Comparison of ENCODE assay signal across 20 cellular contexts in the genomic region with DNA sequence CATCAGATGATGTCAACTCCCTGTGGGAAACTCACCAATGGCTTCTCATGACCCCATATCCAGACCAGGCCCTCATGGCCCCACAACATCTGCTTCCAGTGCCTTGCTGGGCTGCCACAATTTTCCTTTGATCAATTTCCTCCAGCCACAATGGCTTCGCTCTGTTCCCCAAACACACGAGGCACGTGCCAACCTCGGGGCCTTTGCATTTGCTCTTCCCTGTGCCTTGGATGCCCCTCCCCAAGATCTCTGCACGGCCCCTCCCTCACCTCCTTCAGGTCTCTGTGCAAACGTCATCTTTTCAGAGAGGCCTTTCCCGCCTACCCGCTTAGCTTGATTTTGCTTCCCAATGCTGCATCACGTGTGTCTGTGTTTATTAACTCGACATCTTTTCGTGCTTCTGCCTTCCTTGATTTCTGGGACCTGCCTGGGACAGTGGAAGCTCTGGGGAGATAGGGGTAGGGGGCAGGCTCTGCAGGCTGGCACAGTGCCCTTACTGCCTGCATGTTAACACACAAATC. TPM values are rescaled to one million over a fixed set of nuclear protein-coding genes. Genes with fewer than 3 reads are reported as not detected.
DNase-seq lines count a peak whose midpoint lies in the region; ATAC-seq and TF ChIP-seq lines count a peak whose summit lies in the region.
"Had no signal": no experiment of that assay in that cellular context is flagged by ENCODE, and none has a peak within 500 bp of the region (broad histone marks: within the 10 kb centered on the region; RNA-seq: fewer than 3 reads in every experiment).

No MANE protein-coding gene starts in this region.

- H3K9me3 ChIP-seq in lower lobe of right lung (no peaks in the 10 kb centered on the region), upper lobe of left lung (no peaks in the 10 kb centered on the region)
- H3K9me3 ChIP-seq: heart right ventricle had no signal

- H3K27ac ChIP-seq in caudate nucleus (ENCODE audit: low read depth, low read length): peak overlapping the region; percentile 63
- peak overlapping the region; percentile 18 for H3K27ac ChIP-seq in lower lobe of right lung
- H3K27ac ChIP-seq in upper lobe of left lung: peak overlapping the region; percentile 28 to 98 (median 86)

- DNase-seq in natural killer cell treated with Interleukin-12 subunit alpha and Interleukin-12 subunit beta and Interleukin-15 and Interleukin-18, amount 100 ng/mL, for 72 hours (ENCODE audit: low spot score): no peak
- DNase-seq in natural killer cell (no peak), caudate nucleus (lab: John Stamatoyannopoulos, UW) (peak in 26 of 61 donors; percentile 9 to 64 (median 34)), lower lobe of right lung (no peak), upper lobe of left lung (no peak), SHP77 treated with DMSO at 0.1 percent for 48 hours (lab: John Stamatoyannopoulos, UW) (no peak), left colon (no peak)
- DNase-seq in activated T-helper 2 cell treated with anti-CD3 and anti-CD28 coated beads, Interferon-gamma antibody, Interleukin-2, Interleukin-4, amounts not matched to agents 10 μg/mL and 5 μg/mL and 100 μg/mL, durations not matched to agents 14 hours and 24 hours and 36 hours (ENCODE audit: low spot score): no peak
- DNase-seq: activated CD4-positive, alpha-beta T cell treated with anti-CD3 and anti-CD28 coated beads, Interleukin-2, amount 50 U/mL, for 4 hours; activated T-cell treated with anti-CD3 and anti-CD28 coated beads, Interleukin-2, amount 50 U/mL, for 24 hours; CD8-positive, alpha-beta memory T cell; GOT3; heart right ventricle; mesenchymal stem cell; MM.1S; naive thymus-derived CD8-positive, alpha-beta T cell; NCI-H345; RPMI8226; stimulated activated CD4-positive, alpha-beta T cell treated with anti-CD3 and anti-CD28 coated beads, Interleukin-15, amount 100 ng/mL, for 24 hours; stimulated activated naive B cell treated with anti-CD40 and anti-IgM and Interleukin-4, amounts not matched to agents 10 μg/mL and 1 μg/mL and 100 μg/mL, for 72 hours had no signal

- no peak for TF ChIP-seq EP300 in upper lobe of left lung (IDR thresholded peaks at IDR 0.05)

- no peak for TF ChIP-seq CTCF in natural killer cell (IDR thresholded peaks at IDR 0.05)
- TF ChIP-seq CTCF in lower lobe of right lung (IDR thresholded peaks at IDR 0.05): no peak
- no peak for TF ChIP-seq CTCF in upper lobe of left lung (IDR thresholded peaks at IDR 0.05)

- H3K4me3 Mint-ChIP-seq in natural killer cell treated with Interleukin-12 subunit alpha and Interleukin-12 subunit beta and Interleukin-15 and Interleukin-18, amount 100 ng/mL, for 72 hours: no peak overlapping the region
- no peak overlapping the region for H3K4me3 Mint-ChIP-seq in natural killer cell
- no peak overlapping the region for H3K4me3 Mint-ChIP-seq in activated T-helper 2 cell treated with anti-CD3 and anti-CD28 coated beads, Interferon-gamma antibody, Interleukin-2, Interleukin-4, amounts not matched to agents 10 μg/mL and 5 μg/mL and 100 μg/mL, durations not matched to agents 14 hours and 24 hours and 36 hours (ENCODE audit: low read depth)
- H3K4me3 Mint-ChIP-seq: activated T-cell treated with anti-CD3 and anti-CD28 coated beads, Interleukin-2, amount 50 U/mL, for 24 hours; CD8-positive, alpha-beta memory T cell; stimulated activated naive B cell treated with anti-CD40 and anti-IgM and Interleukin-4, amounts not matched to agents 10 μg/mL and 1 μg/mL and 100 μg/mL, for 72 hours had no signal

- H3K4me1 Mint-ChIP-seq in natural killer cell treated with Interleukin-12 subunit alpha and Interleukin-12 subunit beta and Interleukin-15 and Interleukin-18, amount 100 ng/mL, for 72 hours (ENCODE audit: low read depth in 2 of 2): peaks cover 12 to 37% of the 10 kb centered on the region in 2 donors
- peaks cover 37 to 43% of the 10 kb centered on the region in 2 donors for H3K4me1 Mint-ChIP-seq in natural killer cell
- H3K4me1 Mint-ChIP-seq in activated T-helper 2 cell treated with anti-CD3 and anti-CD28 coated beads, Interferon-gamma antibody, Interleukin-2, Interleukin-4, amounts not matched to agents 10 μg/mL and 5 μg/mL and 100 μg/mL, durations not matched to agents 14 hours and 24 hours and 36 hours (ENCODE audit: low read depth): peaks cover 14% of the 10 kb centered on the region

- no peak for TF ChIP-seq POLR2A in upper lobe of left lung (IDR thresholded peaks at IDR 0.05)

- WGBS in upper lobe of left lung, 2 donors: 78 to 89% methylated on average over 11 of the region's 11 CpGs

- no peak overlapping the region for H3K4me3 ChIP-seq in lower lobe of right lung
- H3K4me3 ChIP-seq in upper lobe of left lung: no peak overlapping the region
- H3K4me3 ChIP-seq: heart right ventricle had no signal

- peak overlapping the region; percentile 3 to 27 for H3K27ac Mint-ChIP-seq in natural killer cell treated with Interleukin-12 subunit alpha and Interleukin-12 subunit beta and Interleukin-15 and Interleukin-18, amount 100 ng/mL, for 72 hours
- peak overlapping the region in 1 of 2 donors; percentile 30 for H3K27ac Mint-ChIP-seq in natural killer cell
- H3K27ac Mint-ChIP-seq in activated T-helper 2 cell treated with anti-CD3 and anti-CD28 coated beads, Interferon-gamma antibody, Interleukin-2, Interleukin-4, amounts not matched to agents 10 μg/mL and 5 μg/mL and 100 μg/mL, durations not matched to agents 14 hours and 24 hours and 36 hours: no peak overlapping the region
- H3K27ac Mint-ChIP-seq: activated T-cell treated with anti-CD3 and anti-CD28 coated beads, Interleukin-2, amount 50 U/mL, for 24 hours; stimulated activated naive B cell treated with anti-CD40 and anti-IgM and Interleukin-4, amounts not matched to agents 10 μg/mL and 1 μg/mL and 100 μg/mL, for 72 hours had no signal

- intact Hi-C loops in natural killer cell (cut with micrococcal nuclease) (no loop called here), lower lobe of right lung (cut with DNase I) (no loop called here), left colon (cut with DNase I, micrococcal nuclease) (no loop called here)
- intact Hi-C loops in activated T-helper 2 cell treated with anti-CD3 and anti-CD28 coated beads, Interferon-gamma antibody, Interleukin-2, Interleukin-4, amounts not matched to agents 10 μg/mL and 5 μg/mL and 100 μg/mL, durations not matched to agents 14 hours and 24 hours and 36 hours (cut with micrococcal nuclease): no loop called here

- H3K4me1 ChIP-seq in lower lobe of right lung (peaks cover 65% of the 10 kb centered on the region), upper lobe of left lung (peaks cover 55 to 84% (median 68%) of the 10 kb centered on the region in 4 donors)

- peaks cover 4% of the 10 kb centered on the region for H3K36me3 Mint-ChIP-seq in natural killer cell treated with Interleukin-12 subunit alpha and Interleukin-12 subunit beta and Interleukin-15 and Interleukin-18, amount 100 ng/mL, for 72 hours
- H3K36me3 Mint-ChIP-seq in natural killer cell: no peaks in the 10 kb centered on the region
- peaks cover 43% of the 10 kb centered on the region for H3K36me3 Mint-ChIP-seq in activated T-helper 2 cell treated with anti-CD3 and anti-CD28 coated beads, Interferon-gamma antibody, Interleukin-2, Interleukin-4, amounts not matched to agents 10 μg/mL and 5 μg/mL and 100 μg/mL, durations not matched to agents 14 hours and 24 hours and 36 hours (ENCODE audit: low read depth)

- no peaks in the 10 kb centered on the region for H3K27me3 Mint-ChIP-seq in natural killer cell treated with Interleukin-12 subunit alpha and Interleukin-12 subunit beta and Interleukin-15 and Interleukin-18, amount 100 ng/mL, for 72 hours
- no peaks in the 10 kb centered on the region for H3K27me3 Mint-ChIP-seq in natural killer cell (ENCODE audit: low read depth in 2 of 2)
- H3K27me3 Mint-ChIP-seq in activated T-helper 2 cell treated with anti-CD3 and anti-CD28 coated beads, Interferon-gamma antibody, Interleukin-2, Interleukin-4, amounts not matched to agents 10 μg/mL and 5 μg/mL and 100 μg/mL, durations not matched to agents 14 hours and 24 hours and 36 hours (ENCODE audit: low read depth): no peaks in the 10 kb centered on the region
- H3K27me3 Mint-ChIP-seq: activated T-cell treated with anti-CD3 and anti-CD28 coated beads, Interleukin-2, amount 50 U/mL, for 24 hours; naive thymus-derived CD8-positive, alpha-beta T cell; stimulated activated naive B cell treated with anti-CD40 and anti-IgM and Interleukin-4, amounts not matched to agents 10 μg/mL and 1 μg/mL and 100 μg/mL, for 72 hours had no signal

- no peak for ATAC-seq in natural killer cell treated with Interleukin-12 subunit alpha and Interleukin-12 subunit beta and Interleukin-15 and Interleukin-18, amount 100 ng/mL, for 72 hours
- ATAC-seq in natural killer cell: no peak
- ATAC-seq in lower lobe of right lung: no peak
- no peak for ATAC-seq in upper lobe of left lung (ENCODE audit: low FRiP score in 2 of 2)
- ATAC-seq in left colon: no peak
- ATAC-seq: heart right ventricle; naive thymus-derived CD8-positive, alpha-beta T cell; stimulated activated naive B cell treated with anti-CD40 and anti-IgM and Interleukin-4, amounts not matched to agents 10 μg/mL and 1 μg/mL and 100 μg/mL, for 72 hours had no signal

- no peaks in the 10 kb centered on the region for H3K9me3 Mint-ChIP-seq in natural killer cell treated with Interleukin-12 subunit alpha and Interleukin-12 subunit beta and Interleukin-15 and Interleukin-18, amount 100 ng/mL, for 72 hours
- H3K9me3 Mint-ChIP-seq in natural killer cell: no peaks in the 10 kb centered on the region
- no peaks in the 10 kb centered on the region for H3K9me3 Mint-ChIP-seq in activated T-helper 2 cell treated with anti-CD3 and anti-CD28 coated beads, Interferon-gamma antibody, Interleukin-2, Interleukin-4, amounts not matched to agents 10 μg/mL and 5 μg/mL and 100 μg/mL, durations not matched to agents 14 hours and 24 hours and 36 hours
- H3K9me3 Mint-ChIP-seq: activated T-cell treated with anti-CD3 and anti-CD28 coated beads, Interleukin-2, amount 50 U/mL, for 24 hours; CD8-positive, alpha-beta memory T cell; naive thymus-derived CD8-positive, alpha-beta T cell; stimulated activated naive B cell treated with anti-CD40 and anti-IgM and Interleukin-4, amounts not matched to agents 10 μg/mL and 1 μg/mL and 100 μg/mL, for 72 hours had no signal

- H3K27me3 ChIP-seq in lower lobe of right lung (ENCODE audit: low read depth) (no peaks in the 10 kb centered on the region), upper lobe of left lung (no peaks in the 10 kb centered on the region)
- H3K27me3 ChIP-seq: heart right ventricle had no signal

- H3K36me3 ChIP-seq in lower lobe of right lung (peaks cover 45% of the 10 kb centered on the region), upper lobe of left lung (peaks cover 6 to 63% (median 29%) of the 10 kb centered on the region in 4 donors)

RNA-seq across cellular contexts. Expression of a gene that starts 13.1 kb away (rescaled TPM):
- total RNA-seq in natural killer cell treated with Interleukin-12 subunit alpha and Interleukin-12 subunit beta and Interleukin-15 and Interleukin-18, amount 100 ng/mL, for 72 hours: 10 to 100 TPM; 31.2 to 33.8 TPM
- total RNA-seq in natural killer cell (10 to 100 TPM; 27.4 to 32.8 (median 31.5) TPM), lower lobe of right lung (27.8 TPM), upper lobe of left lung (10 to 100 TPM; 30.4 to 59.3 (median 34.2) TPM), left colon (10 to 100 TPM; 21.4 to 29.6 TPM)
- 26.5 and 29.5 TPM in 2 replicates for total RNA-seq in activated T-helper 2 cell treated with anti-CD3 and anti-CD28 coated beads, Interferon-gamma antibody, Interleukin-2, Interleukin-4, amounts not matched to agents 10 μg/mL and 5 μg/mL and 100 μg/mL, durations not matched to agents 14 hours and 24 hours and 36 hours

RNA-seq across cellular contexts. Expression of a gene that starts 27.4 kb away (rescaled TPM):
- 100 to 1,000 TPM; 198 to 240 TPM for total RNA-seq in natural killer cell treated with Interleukin-12 subunit alpha and Interleukin-12 subunit beta and Interleukin-15 and Interleukin-18, amount 100 ng/mL, for 72 hours
- total RNA-seq in natural killer cell (100 to 1,000 TPM; 194 to 238 (median 236) TPM), lower lobe of right lung (83.4 TPM), upper lobe of left lung (100 to 1,000 TPM in 1 of 6 donors, 10 to 100 TPM in 5; 50.3 to 116 (median 69.9) TPM), left colon (100 to 1,000 TPM in 1 of 2 donors, 10 to 100 TPM in 1; 70.8 to 106 TPM)
- 158 and 174 TPM in 2 replicates for total RNA-seq in activated T-helper 2 cell treated with anti-CD3 and anti-CD28 coated beads, Interferon-gamma antibody, Interleukin-2, Interleukin-4, amounts not matched to agents 10 μg/mL and 5 μg/mL and 100 μg/mL, durations not matched to agents 14 hours and 24 hours and 36 hours

RNA-seq across cellular contexts. Expression of a gene that starts 50.2 kb away (rescaled TPM):
- 100 to 1,000 TPM; 153 to 167 TPM for total RNA-seq in natural killer cell treated with Interleukin-12 subunit alpha and Interleukin-12 subunit beta and Interleukin-15 and Interleukin-18, amount 100 ng/mL, for 72 hours
- total RNA-seq in natural killer cell (10 to 100 TPM; 32.1 to 79.8 (median 68.2) TPM), lower lobe of right lung (326 TPM), upper lobe of left lung (100 to 1,000 TPM; 161 to 411 (median 292) TPM), left colon (10 to 100 TPM; 30.2 to 42.7 TPM)
- total RNA-seq in activated T-helper 2 cell treated with anti-CD3 and anti-CD28 coated beads, Interferon-gamma antibody, Interleukin-2, Interleukin-4, amounts not matched to agents 10 μg/mL and 5 μg/mL and 100 μg/mL, durations not matched to agents 14 hours and 24 hours and 36 hours: 36.2 and 36.4 TPM in 2 replicates

Comparison
In these comparisons a context has a peak if more than half of its experiments do, and no peak if none do; other contexts are left out.
1. H3K27ac ChIP-seq: peak in every context shown above with its lines; median percentile 86 in upper lobe of left lung; 63 in caudate nucleus; 18 in lower lobe of right lung.